In the genomic region with DNA sequence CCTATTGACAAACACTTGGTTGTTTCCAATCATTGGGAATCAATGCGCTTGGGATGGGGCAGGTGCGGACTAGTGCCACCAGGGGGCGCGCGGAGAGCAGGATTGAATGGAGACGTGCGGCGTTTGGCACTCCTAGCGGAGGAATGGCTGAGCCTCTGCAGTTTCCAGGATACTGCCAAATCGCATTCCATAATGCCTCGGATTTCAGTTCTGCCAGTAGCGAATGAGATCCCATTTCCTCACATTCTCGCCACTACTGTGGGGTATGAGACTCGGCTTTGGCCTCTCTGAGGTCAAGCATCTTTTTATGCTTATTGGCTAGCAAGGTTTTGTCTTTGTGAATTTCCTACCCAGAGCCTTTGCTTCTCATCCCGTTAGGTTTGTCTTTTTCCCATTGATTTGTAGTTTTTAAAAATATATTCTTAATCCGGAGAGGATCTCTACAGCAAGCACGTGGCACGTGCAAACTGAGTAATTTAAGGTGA, we compare ENCODE assay signal across 7 cellular contexts. TPM values are rescaled to one million over a fixed set of nuclear protein-coding genes. Genes with fewer than 3 reads are reported as not detected.
A peak's percentile ranks its signal among the peaks of the same experiment; 100 is the strongest.
DNase-seq lines count a peak whose midpoint lies in the region; ATAC-seq, FAIRE-seq and TF ChIP-seq lines count a peak whose summit lies in the region.

No MANE protein-coding gene starts in this region.

- no peak overlapping the region for H2AFZ ChIP-seq in H1 (ENCODE audit: low read length)

- peak; percentile 60 for ATAC-seq in HG02970 (IDR thresholded peaks at IDR 0.05; ENCODE audit: low FRiP score, unreplicated experiment)

- TF ChIP-seq CTCF in GM13976 (IDR thresholded peaks at IDR 0.05; ENCODE audit: borderline replicate concordance, control extremely low read depth, extremely low read depth, insufficient read depth, missing control alignments) (peak; percentile 91), H1 (IDR thresholded peaks at IDR 0.05; ENCODE audit: control extremely low read depth in 1 of 3, insufficient read depth in 1 of 3, low read depth in 1 of 3, low read length in 3 of 3) (peak; percentile 80 to 100 (median 82))

- H3K9ac ChIP-seq in H1 (replicated peaks in 1 of 4; ENCODE audit: extremely low read depth in 1 of 4, low read depth in 3 of 4, low read length in 3 of 4): no peak overlapping the region

- TF ChIP-seq POLR2A in H1 (IDR thresholded peaks at IDR 0.05; ENCODE audit: control extremely low read depth in 1 of 2, low read depth in 2 of 2, low read length in 2 of 2): no peak

- no peaks in the 10 kb centered on the region for H3K4me1 ChIP-seq in H1 (replicated peaks in 1 of 4; ENCODE audit: control insufficient read depth in 3 of 4, insufficient read depth in 4 of 4, low read length in 3 of 4)

- no peak overlapping the region for H3K27ac ChIP-seq in H1 (ENCODE audit: low read depth, low read length)

- no peak overlapping the region for H3K14ac ChIP-seq in H1 (ENCODE audit: insufficient read length)

- no peak overlapping the region for H3K4me2 ChIP-seq in H1 (ENCODE audit: insufficient read depth in 1 of 2, low read depth in 2 of 2, low read length in 2 of 2)

- 26% methylated on average over 18 of the region's 18 CpGs; no CpG with 5 or more reads in 1 of the 2 experiments for WGBS in H1 (ENCODE audit: extremely low coverage in 1 of 2, insufficient coverage in 1 of 2, insufficient read length in 1 of 2, insufficient replicate concordance in 2 of 2, low coverage in 1 of 2, low lambda C conversion rate in 2 of 2, missing lambda C conversion rate in 1 of 2), 2 experiments

- H4K20me1 ChIP-seq in H1 (replicated peaks in 1 of 2; ENCODE audit: control insufficient read depth in 1 of 2, insufficient read depth in 2 of 2, low read length in 2 of 2): no peaks in the 10 kb centered on the region

- no peak overlapping the region for H4K5ac ChIP-seq in H1 (ENCODE audit: insufficient read length, low read depth, low read length)

- H4K91ac ChIP-seq in H1 (replicated peaks; ENCODE audit: insufficient read length, low read length): no peak overlapping the region

- no peak overlapping the region for H3K56ac ChIP-seq in H1 (replicated peaks; ENCODE audit: insufficient read length, low read depth, low read length)

- in situ Hi-C loops in GM13976 (cut with MboI; ENCODE audit: low sequenced_read_pairs, unreplicated experiment): loop anchor here (5.0 kb wide), 1 partner anchor 121 kb away; no protein-coding TSS in a partner anchor

- no peaks in the 10 kb centered on the region for H3K23me2 ChIP-seq in H1 (ENCODE audit: low read depth, low read length)

- H3K23ac ChIP-seq in H1 (ENCODE audit: insufficient read length): no peak overlapping the region

- peaks cover 0 to 12% of the 10 kb centered on the region in 2 experiments; a peak in 2 of 4 replicates for H3K9me3 ChIP-seq in H1 (ENCODE audit: insufficient read depth in 2 of 2, low read depth in 1 of 2, low read length in 1 of 2)

- H2BK15ac ChIP-seq in H1 (ENCODE audit: low read length): no peak overlapping the region

- no peak overlapping the region for H2BK12ac ChIP-seq in H1 (ENCODE audit: low read depth, low read length)

- H4K8ac ChIP-seq in H1 (ENCODE audit: extremely low read depth, insufficient read depth, low read length): no peak overlapping the region

- H3K4me3 ChIP-seq in H1 (ENCODE audit: extremely low read depth in 1 of 4, insufficient read depth in 2 of 4, low read depth in 3 of 4, low read length in 4 of 4): no peak overlapping the region

- CTCF ChIA-PET in H1 (lab: Charles Lee; ENCODE audit: partially characterized antibody): interaction anchor here (0.8 to 6.7 kb wide), 7 partner anchors 14 to 143 kb away, joined by 3 to 66 read pairs (median 5); no protein-coding TSS in a partner anchor

- no peak overlapping the region for H2BK5ac ChIP-seq in H1 (ENCODE audit: low read depth, low read length)

- H3K18ac ChIP-seq in H1 (ENCODE audit: extremely low read depth, low read length): no peak overlapping the region

- H3K79me2 ChIP-seq in H1 (ENCODE audit: control insufficient read depth in 1 of 2, insufficient read depth in 2 of 2, low read length in 2 of 2): no peaks in the 10 kb centered on the region

- H3K36me3 ChIP-seq in H1 (ENCODE audit: control insufficient read depth in 2 of 4, insufficient read depth in 4 of 4, low read length in 3 of 4): no peaks in the 10 kb centered on the region

- no peaks in the 10 kb centered on the region for H3K79me1 ChIP-seq in H1 (ENCODE audit: low read depth, low read length)

- peak; percentile 83 for FAIRE-seq in H1 (lab: Jason Lieb, UNC)

- DNase-seq in GM13976 (ENCODE audit: low spot score): peak; percentile 74
- peak; percentile 47 for DNase-seq in NCI-H524 treated with DMSO at 0.1 percent for 48 hours (lab: John Stamatoyannopoulos, UW)
- DNase-seq in activated CD8-positive, alpha-beta memory T cell treated with anti-CD3 and anti-CD28 coated beads, Interleukin-2, amount 50 U/mL, for 1 hour (ENCODE audit: extremely low read depth): peak; percentile 62
- peak; percentile 47 to 89 for DNase-seq in H1 (ENCODE audit: low read depth in 1 of 2, low spot score in 2 of 2)
- peak; percentile 74 for DNase-seq in midbrain (lab: John Stamatoyannopoulos, UW)
- peak; percentile 86 for DNase-seq in stimulated activated CD8-positive, alpha-beta memory T cell treated with anti-CD3 and anti-CD28 coated beads, Interleukin-4, amount 100 ng/mL, for 48 hours

- H3K4ac ChIP-seq in H1 (replicated peaks; ENCODE audit: insufficient read length, low read depth, low read length): no peak overlapping the region

- POLR2A ChIA-PET in H1 (lab: Charles Lee; ENCODE audit: partially characterized antibody): no interaction called here

- H2BK120ac ChIP-seq in H1 (replicated peaks; ENCODE audit: low read depth, low read length): no peak overlapping the region

- H2AK5ac ChIP-seq in H1 (ENCODE audit: low read depth, low read length): no peak overlapping the region

- peak; percentile 90 to 95 for TF ChIP-seq RAD21 in H1 (IDR thresholded peaks at IDR 0.05 in 1 of 2, conservative IDR thresholded peaks at IDR 0.05 in 1 of 2; ENCODE audit: low read depth in 2 of 2, low read length in 2 of 2)

- no peak overlapping the region for H2BK20ac ChIP-seq in H1 (ENCODE audit: low read length)

- TF ChIP-seq EP300 in H1 (IDR thresholded peaks at IDR 0.05; ENCODE audit: borderline replicate concordance in 1 of 2, low read depth in 2 of 2, low read length in 2 of 2): no peak

- H3K27me3 ChIP-seq in H1 (replicated peaks in 1 of 4; ENCODE audit: control insufficient read depth in 3 of 4, extremely low read depth in 1 of 4, insufficient read depth in 3 of 4, low read length in 3 of 4): no peaks in the 10 kb centered on the region

TF ChIP-seq in H1, 55 proteins besides CTCF, POLR2A, EP300 and RAD21 (continues in another document):
- no peak for TF ChIP-seq SIN3A (conservative IDR thresholded peaks at IDR 0.05 in 1 of 2, IDR thresholded peaks at IDR 0.05 in 1 of 2; ENCODE audit: low read depth in 1 of 2, low read length in 2 of 2)
- no peak for TF ChIP-seq JUN (IDR thresholded peaks at IDR 0.05; ENCODE audit: low read depth, low read length)
- TF ChIP-seq SRF (IDR thresholded peaks at IDR 0.05; ENCODE audit: low read depth, low read length): no peak
- TF ChIP-seq TEAD4 (IDR thresholded peaks at IDR 0.05; ENCODE audit: low read depth, low read length): peak; percentile 57; the same call in 1 of the 2 replicates
- TF ChIP-seq TAF1 (IDR thresholded peaks at IDR 0.05; ENCODE audit: low read depth, low read length): no peak
- TF ChIP-seq SP2 (IDR thresholded peaks at IDR 0.05; ENCODE audit: low read length): no peak
- TF ChIP-seq NRF1 (IDR thresholded peaks at IDR 0.05; ENCODE audit: low read depth, low read length): no peak
- no peak for TF ChIP-seq ASH2L (IDR thresholded peaks at IDR 0.05; ENCODE audit: low read length)
- 0 out of 2 replicates have a peak, but pooled peaks have one; percentile 24 for TF ChIP-seq TCF12 (IDR thresholded peaks at IDR 0.05; ENCODE audit: low read depth, low read length)

RNA-seq across cellular contexts. Expression of a gene that starts 28.7 kb away (rescaled TPM):
- 0.50 TPM in 1 of 2 replicates, not detected in the other for total RNA-seq in H1 (2021; fragmentation: NEBNext Ultra II Directional; extraction: Animal tissue kit (Norgen Biotek cat#: 25700))
- polyA plus RNA-seq in H1 (2011; rRNA removed): 0.26 and 0.27 TPM in 2 replicates
- 0.28 TPM for polyA plus RNA-seq in H1 (2011; cell fraction: cytosol; rRNA removed)
- 0.54 TPM for polyA plus RNA-seq in H1 (2011; cell fraction: nucleus; rRNA removed)
- polyA plus RNA-seq in H1 (2012, experiment 1 of 2): 0.19 to 0.46 TPM (median 0.38 TPM) in 4 replicates
- polyA plus RNA-seq in H1 (2012, experiment 2 of 2): 0.20 TPM
- polyA plus RNA-seq in H1 (2013, experiment 1 of 2): 0.22 TPM
- 0.29 TPM for polyA plus RNA-seq in H1 (2013, experiment 2 of 2)
- polyA minus RNA-seq in H1 (2011; rRNA and poly(A)+ RNA removed): 1.3 and 1.8 TPM in 2 replicates
- not detected for polyA minus RNA-seq in H1 (2011; cell fraction: cytosol; rRNA and poly(A)+ RNA removed)
- polyA minus RNA-seq in H1 (2011; cell fraction: nucleus; rRNA and poly(A)+ RNA removed): 1.8 TPM
